9 cellular contexts compared by ENCODE assay signal in the genomic region with DNA sequence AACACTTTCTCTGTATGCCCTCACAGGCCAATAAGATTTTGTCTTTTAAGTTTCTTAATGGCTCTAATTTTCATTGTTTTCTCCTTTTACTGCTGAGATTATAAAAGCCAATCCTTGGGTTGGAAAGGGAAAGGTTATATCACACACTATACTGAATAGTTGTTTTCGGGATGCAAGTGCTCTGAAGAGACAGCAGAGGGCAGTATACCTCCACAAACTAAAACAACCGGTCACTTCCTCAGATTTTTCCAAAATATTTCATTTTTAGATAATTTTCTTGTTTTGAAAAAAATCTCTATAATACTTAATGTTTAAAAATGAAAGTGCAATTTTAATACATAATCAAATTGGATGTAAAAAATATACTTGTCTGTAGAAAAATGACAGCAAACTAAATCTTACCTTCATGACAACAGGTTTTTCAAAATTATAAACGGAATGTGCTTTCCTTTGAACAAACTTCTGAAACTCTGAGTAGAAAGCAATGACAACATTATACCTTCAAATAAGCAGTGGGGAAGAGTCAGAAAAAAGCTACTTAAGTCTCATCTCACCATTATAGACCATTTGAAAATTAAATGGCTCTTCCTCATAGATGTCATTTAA.
DNase-seq lines count a peak whose midpoint lies in the region; ATAC-seq and TF ChIP-seq lines count a peak whose summit lies in the region.
"Had no signal": no experiment of that assay in that cellular context is flagged by ENCODE, and none has a peak within 500 bp of the region (broad histone marks: within the 10 kb centered on the region; RNA-seq: fewer than 3 reads in every experiment).

No MANE protein-coding gene starts in this region.

- no peak overlapping the region for H3K4me3 ChIP-seq in fibroblast of mammary gland (ENCODE audit: control insufficient read depth, low read depth, low read length)
- no peak overlapping the region for H3K4me3 ChIP-seq in ovary

- DNase-seq in Right ventricle myocardium inferior (ENCODE audit: missing footprints): no peak
- DNase-seq in cardiac septum (ENCODE audit: low spot score): no peak
- DNase-seq in RWPE1 (ENCODE audit: low spot score): peak; percentile 9
- DNase-seq in fibroblast of mammary gland (ENCODE audit: low read depth): peak; percentile 52
- DNase-seq in ovary: no peak
- DNase-seq in activated naive CD4-positive, alpha-beta T cell treated with anti-CD3 and anti-CD28 coated beads, Interleukin-2, amount 10 ng/mL, durations not matched to agents 7 days and 5 days: no peak

- no peaks in the 10 kb centered on the region for H3K27me3 ChIP-seq in ovary

- WGBS in ovary, 3 donors: 28 to 33% (median 30%) methylated on average over 3 of the region's 3 CpGs

- ATAC-seq in Right ventricle myocardium inferior (peak; percentile 57), HG03378 (IDR thresholded peaks at IDR 0.05; ENCODE audit: unreplicated experiment) (peak; percentile 61), GM21381 (IDR thresholded peaks at IDR 0.05; ENCODE audit: unreplicated experiment) (no peak)

- TF ChIP-seq POLR2A in ovary (IDR thresholded peaks at IDR 0.05): no peak

- TF ChIP-seq CTCF in RWPE1 (conservative IDR thresholded peaks at IDR 0.05; ENCODE audit: low read depth) (peak; percentile 87), fibroblast of mammary gland (conservative IDR thresholded peaks at IDR 0.05; ENCODE audit: control insufficient read depth, insufficient read depth, low read depth, low read length) (peak; percentile 81), ovary (IDR thresholded peaks at IDR 0.05) (peak; percentile 55 to 81 (median 71))

- no peak overlapping the region for H3K27ac ChIP-seq in RWPE1
- H3K27ac ChIP-seq in ovary: no peak overlapping the region

- H3K4me1 ChIP-seq in ovary (ENCODE audit: insufficient read depth): no peaks in the 10 kb centered on the region

- intact Hi-C loops in Right ventricle myocardium inferior (cut with DNase I): loop anchor here (2.0 to 5.0 kb wide), 2 partner anchors 569 to 1053 kb away; no protein-coding TSS in a partner anchor
- intact Hi-C loops in cardiac septum (cut with DNase I): loop anchor here (5.0 kb wide), 2 partner anchors 569 to 1054 kb away; no protein-coding TSS in a partner anchor
- intact Hi-C loops in ovary (cut with DNase I): loop anchor here in 3 of 4 donors (5.0 kb wide), 1 partner anchor 1054 kb away; no protein-coding TSS in a partner anchor

- no peaks in the 10 kb centered on the region for H3K9me3 ChIP-seq in ovary

- H3K27ac Mint-ChIP-seq in activated naive CD4-positive, alpha-beta T cell treated with anti-CD3 and anti-CD28 coated beads, Interleukin-2, amount 10 ng/mL, durations not matched to agents 7 days and 5 days: no peak overlapping the region

- H3K9me3 Mint-ChIP-seq in activated naive CD4-positive, alpha-beta T cell treated with anti-CD3 and anti-CD28 coated beads, Interleukin-2, amount 10 ng/mL, durations not matched to agents 7 days and 5 days: no peaks in the 10 kb centered on the region
- H3K9me3 Mint-ChIP-seq: central memory CD8-positive, alpha-beta T cell had no signal

- H3K36me3 ChIP-seq in ovary: no peaks in the 10 kb centered on the region

- CTCF ChIA-PET in RWPE1 (lab: Yijun Ruan, JAX): interaction anchor here (0.7 to 1.9 kb wide), 4 partner anchors 572 to 1070 kb away, joined by 3 to 8 read pairs (median 4); no protein-coding TSS in a partner anchor
- CTCF ChIA-PET in activated naive CD4-positive, alpha-beta T cell treated with anti-CD3 and anti-CD28 coated beads, Interleukin-2, amount 10 ng/mL, durations not matched to agents 7 days and 5 days (lab: Charles Lee): interaction anchor here (0.7 to 3.0 kb wide), 4 partner anchors 13 to 571 kb away, joined by 3 to 14 read pairs (median 6); no protein-coding TSS in a partner anchor

- no peaks in the 10 kb centered on the region for H3K27me3 Mint-ChIP-seq in activated naive CD4-positive, alpha-beta T cell treated with anti-CD3 and anti-CD28 coated beads, Interleukin-2, amount 10 ng/mL, durations not matched to agents 7 days and 5 days
- H3K27me3 Mint-ChIP-seq: central memory CD8-positive, alpha-beta T cell had no signal

- H3K36me3 Mint-ChIP-seq in activated naive CD4-positive, alpha-beta T cell treated with anti-CD3 and anti-CD28 coated beads, Interleukin-2, amount 10 ng/mL, durations not matched to agents 7 days and 5 days: peaks cover 29% of the 10 kb centered on the region

- H3K4me3 Mint-ChIP-seq in activated naive CD4-positive, alpha-beta T cell treated with anti-CD3 and anti-CD28 coated beads, Interleukin-2, amount 10 ng/mL, durations not matched to agents 7 days and 5 days: no peak overlapping the region
- H3K4me3 Mint-ChIP-seq: central memory CD8-positive, alpha-beta T cell had no signal

- TF ChIP-seq EP300 in ovary (IDR thresholded peaks at IDR 0.05): no peak

- POLR2A ChIA-PET in RWPE1 (lab: Yijun Ruan, JAX; ENCODE audit: low non-redundant PET): no interaction called here

- no peaks in the 10 kb centered on the region for H3K4me1 Mint-ChIP-seq in activated naive CD4-positive, alpha-beta T cell treated with anti-CD3 and anti-CD28 coated beads, Interleukin-2, amount 10 ng/mL, durations not matched to agents 7 days and 5 days
- H3K4me1 Mint-ChIP-seq: central memory CD8-positive, alpha-beta T cell had no signal

Comparison
In these comparisons a context has a peak if more than half of its experiments do, and no peak if none do; other contexts are left out.
1. DNase-seq: peak in RWPE1 (single experiment) and fibroblast of mammary gland (single experiment); none in Right ventricle myocardium inferior (single experiment), cardiac septum (single experiment), ovary (0 of 5) and activated naive CD4-positive, alpha-beta T cell treated with anti-CD3 and anti-CD28 coated beads, Interleukin-2, amount 10 ng/mL, durations not matched to agents 7 days and 5 days (single experiment).
2. Peak in every context shown above with its lines, with median percentiles within 50 percentile points of each other: CTCF ChIP-seq.